ENCODE assay signal across 8 cellular contexts in the genomic region with DNA sequence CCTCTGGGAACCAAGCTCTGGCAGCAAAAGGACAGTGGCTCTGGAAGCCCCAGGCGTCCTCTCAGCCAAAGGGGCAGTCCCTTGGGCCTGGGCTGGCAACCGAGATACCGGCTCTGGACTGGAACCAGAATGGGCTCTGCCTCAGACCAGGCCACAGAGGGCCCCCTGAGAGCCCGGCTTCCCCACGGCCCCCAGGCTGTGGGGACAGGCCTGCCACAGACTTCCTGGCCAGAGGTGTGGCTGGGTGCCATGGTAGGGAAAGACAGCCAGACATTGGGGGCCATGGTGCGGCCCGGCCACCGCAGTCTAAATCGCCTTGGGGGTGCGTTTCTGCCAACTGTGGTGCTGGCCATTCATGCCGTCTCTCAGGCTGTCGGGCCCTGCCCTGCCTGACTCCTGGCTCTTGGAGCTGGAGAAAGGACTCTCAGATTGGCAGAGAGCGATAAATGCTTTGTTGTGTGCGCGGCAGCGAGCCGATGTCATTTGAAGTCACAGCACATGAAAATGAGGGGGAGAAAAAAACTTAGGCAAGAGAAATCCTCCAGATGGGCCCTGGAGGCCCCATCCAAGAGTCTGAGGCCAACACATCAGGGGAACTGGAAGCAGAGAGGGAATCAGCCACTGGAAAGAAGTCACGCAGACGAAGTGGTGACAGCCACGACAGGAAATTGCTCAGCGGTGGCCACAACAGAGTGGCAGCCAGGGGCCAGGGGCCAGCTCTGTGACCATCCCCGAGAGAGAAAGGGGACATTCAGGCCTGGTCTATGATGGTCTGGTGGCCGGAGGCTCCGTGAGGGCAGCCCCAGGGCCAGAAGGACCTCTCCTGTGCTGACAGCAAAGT. TPM values are rescaled to one million over a fixed set of nuclear protein-coding genes. Genes with fewer than 3 reads are reported as not detected.
DNase-seq lines count a peak whose midpoint lies in the region; ATAC-seq, FAIRE-seq and TF ChIP-seq lines count a peak whose summit lies in the region.

No MANE protein-coding gene starts in this region.

- no peak for ATAC-seq in HepG2
- ATAC-seq in HG02588 (IDR thresholded peaks at IDR 0.05; ENCODE audit: unreplicated experiment), result no peak

- peaks cover 97% of the 10 kb centered on the region for H4K20me1 ChIP-seq in astrocyte (ENCODE audit: insufficient read depth, low read length)
- peaks cover 2% of the 10 kb centered on the region; the same call in 1 of the 2 replicates for H4K20me1 ChIP-seq in HepG2 (ENCODE audit: insufficient read depth, low read length)

- no peaks in the 10 kb centered on the region for H3K27me3 ChIP-seq in astrocyte (ENCODE audit: insufficient read depth, low read length)
- H3K27me3 ChIP-seq in HepG2 (ENCODE audit: control insufficient read depth in 1 of 2, insufficient read depth in 2 of 2, low read length in 2 of 2), result no peaks in the 10 kb centered on the region
- H3K27me3 ChIP-seq in WERI-Rb-1 (ENCODE audit: insufficient read depth, low read depth, severe bottlenecking), result no peaks in the 10 kb centered on the region

- H3K9ac ChIP-seq in astrocyte (ENCODE audit: low read length) (peak overlapping the region; percentile 56), HepG2 (ENCODE audit: insufficient read depth, low read depth, low read length) (peak overlapping the region; percentile 74)

- H3K36me3 Mint-ChIP-seq in astrocyte (ENCODE audit: low read depth, unreplicated experiment), result peaks cover 13% of the 10 kb centered on the region

- POLR2A ChIA-PET in HepG2 (lab: Yijun Ruan, JAX), result interaction anchor here (1.1 to 4.8 kb wide), 11 partner anchors 11 to 127 kb away, joined by 3 to 64 read pairs (median 10); a partner anchor contains a TSS

- H3K27ac ChIP-seq in astrocyte (ENCODE audit: low read depth, low read length), result peak overlapping the region; percentile 74
- H3K27ac ChIP-seq in HepG2 (ENCODE audit: extremely low read length, insufficient read depth, low read length), result peak overlapping the region; percentile 84
- peak overlapping the region; percentile 95 for H3K27ac ChIP-seq in substantia nigra (ENCODE audit: low read depth, low read length, poor library complexity, severe bottlenecking)
- no peak overlapping the region for H3K27ac ChIP-seq in WERI-Rb-1

- peaks cover 40% of the 10 kb centered on the region for H3K4me1 Mint-ChIP-seq in astrocyte (ENCODE audit: low read depth, unreplicated experiment)

- TF ChIP-seq EP300 in HepG2 (IDR thresholded peaks at IDR 0.05; ENCODE audit: low read depth in 2 of 2, low read length in 2 of 2) (no peak), HepG2 (CRISPR knock-in tag; IDR thresholded peaks at IDR 0.05; ENCODE audit: borderline replicate concordance) (no peak)

- H3K9me3 Mint-ChIP-seq in astrocyte (ENCODE audit: unreplicated experiment), result no peaks in the 10 kb centered on the region

- H3K27ac Mint-ChIP-seq in astrocyte (ENCODE audit: unreplicated experiment), result peak overlapping the region; percentile 72

- no peak for TF ChIP-seq RAD21 in HepG2 (CRISPR knock-in tag; IDR thresholded peaks at IDR 0.05)

- DNase-seq in Kasumi-1 (lab: John Stamatoyannopoulos, UW) (peak; percentile 25 to 27), astrocyte (ENCODE audit: low read depth) (no peak), HepG2 (ENCODE audit: low spot score) (no peak), substantia nigra (lab: John Stamatoyannopoulos, UW) (peak in 44 of 49 donors; percentile 32 to 86 (median 66)), HT-29 (ENCODE audit: low spot score) (no peak), WERI-Rb-1 (no peak), NCI-H1694 treated with DMSO at 0.1 percent for 48 hours (lab: John Stamatoyannopoulos, UW) (no peak)

- TF ChIP-seq POLR2A in HepG2 (IDR thresholded peaks at IDR 0.05; ENCODE audit: insufficient read depth in 1 of 2, low read depth in 2 of 2, low read length in 2 of 2), result 0 out of 4 replicates have a peak, but pooled peaks of 1 of the 2 experiments have one; percentile 0

- TF ChIP-seq CTCF in astrocyte (IDR thresholded peaks at IDR 0.05; ENCODE audit: insufficient read depth, low read depth, low read length) (no peak), HepG2 (CRISPR knock-in tag; IDR thresholded peaks at IDR 0.05) (no peak), WERI-Rb-1 (IDR thresholded peaks at IDR 0.05; ENCODE audit: low read depth, low read length) (no peak)

- in situ Hi-C loops in HepG2 (cut with HindIII; ENCODE audit: extremely low pct_ligation_motif_present, low pct_unique_long_range_greater_than_20kb), result no loop called here

- 95% methylated on average over 18 of the region's 24 CpGs for WGBS in HepG2 (ENCODE audit: low lambda C conversion rate)

- intact Hi-C loops in HepG2 (cut with micrococcal nuclease; ENCODE audit: unreplicated experiment), result no loop called here

- H3K4me1 ChIP-seq in astrocyte (ENCODE audit: insufficient read depth, low read length) (peaks cover 59% of the 10 kb centered on the region), HepG2 (ENCODE audit: insufficient read depth, low read length) (peaks cover 42% of the 10 kb centered on the region)

- H3K4me3 ChIP-seq in astrocyte (ENCODE audit: insufficient read depth, low read depth, low read length) (no peak overlapping the region), HepG2 (replicated peaks in 1 of 3; ENCODE audit: insufficient read depth in 1 of 3, low read depth in 2 of 3, low read length in 3 of 3) (no peak overlapping the region), WERI-Rb-1 (ENCODE audit: low read depth, low read length) (no peak overlapping the region)

- FAIRE-seq in astrocyte (lab: Jason Lieb, UNC) (no peak), HepG2 (lab: Jason Lieb, UNC) (no peak)

- H3K79me2 ChIP-seq in astrocyte (ENCODE audit: insufficient read depth, low read length) (peaks cover 99% of the 10 kb centered on the region), HepG2 (ENCODE audit: insufficient read depth, low read length) (peaks cover 63% of the 10 kb centered on the region)

- BruUV-seq in HepG2 (replicated peaks; lab: Mats Ljungman, UMichigan), result TSS peak; percentile 50

- H3K4me2 ChIP-seq in astrocyte (ENCODE audit: low read length), result peak overlapping the region; percentile 55
- peak overlapping the region; percentile 64; the same call in 1 of the 2 replicates for H3K4me2 ChIP-seq in HepG2 (ENCODE audit: low read depth, low read length)

- no peaks in the 10 kb centered on the region for H3K9me3 ChIP-seq in astrocyte (ENCODE audit: insufficient read depth, low read depth, low read length)
- no peaks in the 10 kb centered on the region for H3K9me3 ChIP-seq in HepG2 (ENCODE audit: low read length)
- H3K9me3 ChIP-seq in WERI-Rb-1 (ENCODE audit: severe bottlenecking), result no peaks in the 10 kb centered on the region

- H3K27me3 Mint-ChIP-seq in astrocyte (ENCODE audit: low read depth, unreplicated experiment), result no peaks in the 10 kb centered on the region

- peak overlapping the region; percentile 64 for H3K4me3 Mint-ChIP-seq in astrocyte (ENCODE audit: unreplicated experiment)

- H2AFZ ChIP-seq in astrocyte (ENCODE audit: low read depth, low read length), result no peak overlapping the region
- no peak overlapping the region for H2AFZ ChIP-seq in HepG2 (ENCODE audit: low read length)

- CTCF ChIA-PET in HepG2 (lab: Yijun Ruan, JAX; ENCODE audit: low intra/inter-chr PET ratio, low total read pairs), result interaction anchor here (3.1 kb wide), 1 partner anchor 27 kb away, joined by 27 read pairs; a partner anchor contains a TSS

- H3K36me3 ChIP-seq in astrocyte (ENCODE audit: insufficient read depth, low read length) (no peaks in the 10 kb centered on the region), HepG2 (replicated peaks in 1 of 2; ENCODE audit: control insufficient read depth in 1 of 2, insufficient read depth in 2 of 2, low read length in 2 of 2) (peaks cover 7 to 23% of the 10 kb centered on the region in 2 experiments; a peak in 4 of 5 replicates), WERI-Rb-1 (no peaks in the 10 kb centered on the region)

RNA-seq across cellular contexts. Expression of a gene that starts 26.5 kb away (rescaled TPM):
- total RNA-seq in astrocyte (101 and 102 TPM in 2 replicates), HepG2 (2016; rRNA removed; fragmentation: Illumina TruSeq; extraction: Trizol) (26.7 and 33.0 TPM in 2 replicates)
- 13.7 and 15.7 TPM in 2 replicates for total RNA-seq in HepG2 (2016; cell fraction: cytosol; rRNA removed; fragmentation: Illumina TruSeq; extraction: Trizol; ENCODE audit: low read depth)
- 24.6 and 34.8 TPM in 2 replicates for total RNA-seq in HepG2 (2016; cell fraction: insoluble cytoplasmic fraction; rRNA removed; fragmentation: Illumina TruSeq; extraction: Trizol)
- 29.5 and 35.2 TPM in 2 replicates for total RNA-seq in HepG2 (2016; cell fraction: membrane; rRNA removed; fragmentation: Illumina TruSeq; extraction: Trizol)
- total RNA-seq in HepG2 (2016; cell fraction: nucleus; rRNA removed; fragmentation: Illumina TruSeq; extraction: Trizol), result 16.4 and 18.3 TPM in 2 replicates
- polyA plus RNA-seq in HepG2 (2011; rRNA removed), result 45.1 and 52.3 TPM in 2 replicates
- 35.9 and 53.9 TPM in 2 replicates for polyA plus RNA-seq in HepG2 (2011; cell fraction: cytosol; rRNA removed)
- polyA plus RNA-seq in HepG2 (2011; cell fraction: nucleus; rRNA removed), result 63.6 and 70.8 TPM in 2 replicates
- polyA plus RNA-seq in HepG2 (2012), result 50.6 and 52.1 TPM in 2 replicates
- 29.2 and 32.7 TPM in 2 replicates for polyA plus RNA-seq in HepG2 (2016; cell fraction: cytosol; fragmentation: Illumina TruSeq; extraction: Trizol; ENCODE audit: low read depth)
- polyA plus RNA-seq in HepG2 (2016; cell fraction: insoluble cytoplasmic fraction; fragmentation: Illumina TruSeq; extraction: Trizol; ENCODE audit: low read depth), result 56.5 and 70.3 TPM in 2 replicates
- polyA plus RNA-seq in HepG2 (2016; cell fraction: membrane; fragmentation: Illumina TruSeq; extraction: Trizol; ENCODE audit: low read depth), result 57.9 and 61.3 TPM in 2 replicates
- 52.2 and 56.7 TPM in 2 replicates for polyA plus RNA-seq in HepG2 (2016; cell fraction: nucleus; fragmentation: Illumina TruSeq; extraction: Trizol; ENCODE audit: insufficient read depth, low read depth)
- 39.3 and 69.8 TPM in 2 replicates for polyA minus RNA-seq in HepG2 (2011; rRNA and poly(A)+ RNA removed; ENCODE audit: low replicate concordance)
- 30.6 and 31.5 TPM in 2 replicates for polyA minus RNA-seq in HepG2 (2011; cell fraction: cytosol; rRNA and poly(A)+ RNA removed)
- 19.3 and 22.8 TPM in 2 replicates for polyA minus RNA-seq in HepG2 (2011; cell fraction: nucleus; rRNA and poly(A)+ RNA removed)
- 43.5 and 55.5 TPM in 2 replicates for total RNA-seq in HT-29 (2014; rRNA removed; shearing (Covaris generic))

RNA-seq across cellular contexts. Expression of a gene that starts 28.6 kb away (rescaled TPM):
- total RNA-seq in astrocyte (7.2 and 8.5 TPM in 2 replicates), HepG2 (2016; rRNA removed; fragmentation: Illumina TruSeq; extraction: Trizol) (27.3 and 34.8 TPM in 2 replicates)
- 18.8 and 20.2 TPM in 2 replicates for total RNA-seq in HepG2 (2016; cell fraction: cytosol; rRNA removed; fragmentation: Illumina TruSeq; extraction: Trizol; ENCODE audit: low read depth)
- 19.1 and 34.6 TPM in 2 replicates for total RNA-seq in HepG2 (2016; cell fraction: insoluble cytoplasmic fraction; rRNA removed; fragmentation: Illumina TruSeq; extraction: Trizol)
- total RNA-seq in HepG2 (2016; cell fraction: membrane; rRNA removed; fragmentation: Illumina TruSeq; extraction: Trizol), result 20.4 and 23.9 TPM in 2 replicates
- 25.6 and 26.6 TPM in 2 replicates for total RNA-seq in HepG2 (2016; cell fraction: nucleus; rRNA removed; fragmentation: Illumina TruSeq; extraction: Trizol)
- 11.0 and 13.1 TPM in 2 replicates for polyA plus RNA-seq in HepG2 (2011; rRNA removed)
- polyA plus RNA-seq in HepG2 (2011; cell fraction: cytosol; rRNA removed), result 5.7 and 16.6 TPM in 2 replicates
- 41.7 and 67.3 TPM in 2 replicates for polyA plus RNA-seq in HepG2 (2011; cell fraction: nucleus; rRNA removed)
- polyA plus RNA-seq in HepG2 (2012), result 6.8 and 11.8 TPM in 2 replicates
- 4.9 and 5.2 TPM in 2 replicates for polyA plus RNA-seq in HepG2 (2016; cell fraction: cytosol; fragmentation: Illumina TruSeq; extraction: Trizol; ENCODE audit: low read depth)
- 23.0 and 29.8 TPM in 2 replicates for polyA plus RNA-seq in HepG2 (2016; cell fraction: insoluble cytoplasmic fraction; fragmentation: Illumina TruSeq; extraction: Trizol; ENCODE audit: low read depth)
- 9.0 and 10.1 TPM in 2 replicates for polyA plus RNA-seq in HepG2 (2016; cell fraction: membrane; fragmentation: Illumina TruSeq; extraction: Trizol; ENCODE audit: low read depth)
- polyA plus RNA-seq in HepG2 (2016; cell fraction: nucleus; fragmentation: Illumina TruSeq; extraction: Trizol; ENCODE audit: insufficient read depth, low read depth), result 57.2 and 60.7 TPM in 2 replicates
- 26.8 and 48.0 TPM in 2 replicates for polyA minus RNA-seq in HepG2 (2011; rRNA and poly(A)+ RNA removed; ENCODE audit: low replicate concordance)
- 7.6 and 9.2 TPM in 2 replicates for polyA minus RNA-seq in HepG2 (2011; cell fraction: cytosol; rRNA and poly(A)+ RNA removed)
- 13.2 and 17.5 TPM in 2 replicates for polyA minus RNA-seq in HepG2 (2011; cell fraction: nucleus; rRNA and poly(A)+ RNA removed)
- total RNA-seq in HT-29 (2014; rRNA removed; shearing (Covaris generic)), result 49.7 and 63.7 TPM in 2 replicates

RNA-seq across cellular contexts. Expression of a gene that starts 30.5 kb away (rescaled TPM):
- total RNA-seq in astrocyte, result 10.3 and 14.7 TPM in 2 replicates
- 12.9 and 15.8 TPM in 2 replicates for total RNA-seq in HepG2 (2016; rRNA removed; fragmentation: Illumina TruSeq; extraction: Trizol)
- total RNA-seq in HepG2 (2016; cell fraction: cytosol; rRNA removed; fragmentation: Illumina TruSeq; extraction: Trizol; ENCODE audit: low read depth), result 16.5 and 20.0 TPM in 2 replicates
- total RNA-seq in HepG2 (2016; cell fraction: insoluble cytoplasmic fraction; rRNA removed; fragmentation: Illumina TruSeq; extraction: Trizol), result 13.8 and 14.3 TPM in 2 replicates
- total RNA-seq in HepG2 (2016; cell fraction: membrane; rRNA removed; fragmentation: Illumina TruSeq; extraction: Trizol), result 26.2 and 26.3 TPM in 2 replicates
- total RNA-seq in HepG2 (2016; cell fraction: nucleus; rRNA removed; fragmentation: Illumina TruSeq; extraction: Trizol), result 9.0 and 14.0 TPM in 2 replicates
- polyA plus RNA-seq in HepG2 (2011; rRNA removed), result 10.8 and 12.5 TPM in 2 replicates
- polyA plus RNA-seq in HepG2 (2011; cell fraction: cytosol; rRNA removed), result 9.6 and 14.7 TPM in 2 replicates
- 11.4 TPM in 2 replicates for polyA plus RNA-seq in HepG2 (2011; cell fraction: nucleus; rRNA removed)
- 9.9 and 11.7 TPM in 2 replicates for polyA plus RNA-seq in HepG2 (2012)
- polyA plus RNA-seq in HepG2 (2016; cell fraction: cytosol; fragmentation: Illumina TruSeq; extraction: Trizol; ENCODE audit: low read depth), result 26.1 and 31.1 TPM in 2 replicates
- 16.6 and 21.7 TPM in 2 replicates for polyA plus RNA-seq in HepG2 (2016; cell fraction: insoluble cytoplasmic fraction; fragmentation: Illumina TruSeq; extraction: Trizol; ENCODE audit: low read depth)
- polyA plus RNA-seq in HepG2 (2016; cell fraction: membrane; fragmentation: Illumina TruSeq; extraction: Trizol; ENCODE audit: low read depth), result 33.3 and 33.5 TPM in 2 replicates
- 16.7 and 20.2 TPM in 2 replicates for polyA plus RNA-seq in HepG2 (2016; cell fraction: nucleus; fragmentation: Illumina TruSeq; extraction: Trizol; ENCODE audit: insufficient read depth, low read depth)
- 6.7 and 17.0 TPM in 2 replicates for polyA minus RNA-seq in HepG2 (2011; rRNA and poly(A)+ RNA removed; ENCODE audit: low replicate concordance)
- 7.6 and 9.1 TPM in 2 replicates for polyA minus RNA-seq in HepG2 (2011; cell fraction: cytosol; rRNA and poly(A)+ RNA removed)
- polyA minus RNA-seq in HepG2 (2011; cell fraction: nucleus; rRNA and poly(A)+ RNA removed), result 6.7 and 7.2 TPM in 2 replicates
- 9.4 and 18.6 TPM in 2 replicates for total RNA-seq in HT-29 (2014; rRNA removed; shearing (Covaris generic))

RNA-seq across cellular contexts. Expression of a gene that starts 35.2 kb away (rescaled TPM):
- total RNA-seq in astrocyte (1.8 and 5.3 TPM in 2 replicates), HepG2 (2016; rRNA removed; fragmentation: Illumina TruSeq; extraction: Trizol) (39.0 and 43.1 TPM in 2 replicates)
- total RNA-seq in HepG2 (2016; cell fraction: cytosol; rRNA removed; fragmentation: Illumina TruSeq; extraction: Trizol; ENCODE audit: low read depth), result 9.7 and 11.5 TPM in 2 replicates
- total RNA-seq in HepG2 (2016; cell fraction: insoluble cytoplasmic fraction; rRNA removed; fragmentation: Illumina TruSeq; extraction: Trizol), result 42.4 and 43.7 TPM in 2 replicates
- total RNA-seq in HepG2 (2016; cell fraction: membrane; rRNA removed; fragmentation: Illumina TruSeq; extraction: Trizol), result 14.0 and 15.6 TPM in 2 replicates
- total RNA-seq in HepG2 (2016; cell fraction: nucleus; rRNA removed; fragmentation: Illumina TruSeq; extraction: Trizol), result 14.8 and 19.2 TPM in 2 replicates
- polyA plus RNA-seq in HepG2 (2011; rRNA removed), result 43.7 and 56.0 TPM in 2 replicates
- polyA plus RNA-seq in HepG2 (2011; cell fraction: cytosol; rRNA removed), result 51.4 and 52.1 TPM in 2 replicates
- polyA plus RNA-seq in HepG2 (2011; cell fraction: nucleus; rRNA removed), result 86.7 and 88.3 TPM in 2 replicates
- 23.6 and 28.4 TPM in 2 replicates for polyA plus RNA-seq in HepG2 (2012)
- polyA plus RNA-seq in HepG2 (2016; cell fraction: cytosol; fragmentation: Illumina TruSeq; extraction: Trizol; ENCODE audit: low read depth), result 9.7 and 10.2 TPM in 2 replicates
- 40.0 and 44.1 TPM in 2 replicates for polyA plus RNA-seq in HepG2 (2016; cell fraction: insoluble cytoplasmic fraction; fragmentation: Illumina TruSeq; extraction: Trizol; ENCODE audit: low read depth)
- 14.2 and 14.5 TPM in 2 replicates for polyA plus RNA-seq in HepG2 (2016; cell fraction: membrane; fragmentation: Illumina TruSeq; extraction: Trizol; ENCODE audit: low read depth)
- 43.0 and 48.7 TPM in 2 replicates for polyA plus RNA-seq in HepG2 (2016; cell fraction: nucleus; fragmentation: Illumina TruSeq; extraction: Trizol; ENCODE audit: insufficient read depth, low read depth)
- 0.07 and 31.4 TPM in 2 replicates for polyA minus RNA-seq in HepG2 (2011; rRNA and poly(A)+ RNA removed; ENCODE audit: low replicate concordance)
- 15.3 and 25.5 TPM in 2 replicates for polyA minus RNA-seq in HepG2 (2011; cell fraction: cytosol; rRNA and poly(A)+ RNA removed)
- 6.3 and 10.3 TPM in 2 replicates for polyA minus RNA-seq in HepG2 (2011; cell fraction: nucleus; rRNA and poly(A)+ RNA removed)
- total RNA-seq in HT-29 (2014; rRNA removed; shearing (Covaris generic)), result 69.6 and 74.4 TPM in 2 replicates

Comparison
In these comparisons a context has a peak if more than half of its experiments do, and no peak if none do; other contexts are left out.
1. DNase-seq: peak in Kasumi-1 (2 of 2) and substantia nigra (44 of 49); none in astrocyte (single experiment), HepG2 (single experiment), HT-29 (single experiment), WERI-Rb-1 (single experiment) and NCI-H1694 treated with DMSO at 0.1 percent for 48 hours (single experiment).